Comparison of ENCODE assay signal across 1 cellular context in genomic region chr19:48553676-48554384, GRCh38.
TF ChIP-seq lines count a peak whose summit lies in the region.

No MANE protein-coding gene starts in this region.

TF ChIP-seq in HepG2, 621 proteins besides CTCF, POLR2A, EP300 and RAD21 (continued from another document and continues in another):
- TF ChIP-seq ARID5B (CRISPR knock-in tag; IDR thresholded peaks at IDR 0.05) (peak; percentile 73), ZNF234 (CRISPR knock-in tag; conservative IDR thresholded peaks at IDR 0.05) (no peak), MAX (IDR thresholded peaks at IDR 0.05) (peak; percentile 33; the same call in 1 of the 2 replicates), ZNF512 (CRISPR knock-in tag; IDR thresholded peaks at IDR 0.05) (no peak), HOXA3 (CRISPR knock-in tag; IDR thresholded peaks at IDR 0.05) (peak; percentile 72), SOX6 (IDR thresholded peaks at IDR 0.05) (no peak), SOX6 (CRISPR knock-in tag; IDR thresholded peaks at IDR 0.05) (peak; percentile 24; the same call in 1 of the 2 replicates), ZBTB10 (CRISPR knock-in tag; IDR thresholded peaks at IDR 0.05; ENCODE audit: borderline replicate concordance) (no peak), THRA (CRISPR knock-in tag; IDR thresholded peaks at IDR 0.05; ENCODE audit: borderline replicate concordance) (peak; percentile 81; the same call in 1 of the 2 replicates), PREB (CRISPR knock-in tag; IDR thresholded peaks at IDR 0.05) (no peak), ADNP (CRISPR knock-in tag; IDR thresholded peaks at IDR 0.05) (peak; percentile 60; the same call in 1 of the 2 replicates), ATF1 (CRISPR knock-in tag; IDR thresholded peaks at IDR 0.05) (peak; percentile 26; the same call in 1 of the 2 replicates), ZNF12 (CRISPR knock-in tag; IDR thresholded peaks at IDR 0.05) (0 out of 2 replicates have a peak, but pooled peaks have one; percentile 6), TOE1 (CRISPR knock-in tag; IDR thresholded peaks at IDR 0.05) (no peak), ZFY (CRISPR knock-in tag; IDR thresholded peaks at IDR 0.05) (peak; percentile 30; the same call in 1 of the 2 replicates), SSRP1 (CRISPR knock-in tag; IDR thresholded peaks at IDR 0.05) (no peak), ZNF263 (CRISPR knock-in tag; IDR thresholded peaks at IDR 0.05) (0 out of 2 replicates have a peak, but pooled peaks have one; percentile 31), GATAD2A (CRISPR knock-in tag; IDR thresholded peaks at IDR 0.05) (peak; percentile 80), ZBTB7B (CRISPR knock-in tag; IDR thresholded peaks at IDR 0.05) (peak; percentile 61; the same call in 1 of the 2 replicates), IKZF4 (CRISPR knock-in tag; IDR thresholded peaks at IDR 0.05; ENCODE audit: borderline replicate concordance, low read depth, not compliant biosample characterization) (no peak), CREM (IDR thresholded peaks at IDR 0.05) (0 out of 2 replicates have a peak, but pooled peaks have one; percentile 18), CREM (CRISPR knock-in tag; IDR thresholded peaks at IDR 0.05) (no peak), KLF16 (CRISPR knock-in tag; IDR thresholded peaks at IDR 0.05) (peak in 1 of 2 experiments; percentile 70; a peak in 2 of 4 replicates), ATF2 (CRISPR knock-in tag; IDR thresholded peaks at IDR 0.05) (peak; percentile 70), HMGXB4 (CRISPR knock-in tag; IDR thresholded peaks at IDR 0.05; ENCODE audit: borderline replicate concordance in 1 of 2, low read depth in 1 of 2) (0 out of 4 replicates have a peak, but pooled peaks of 1 of the 2 experiments have one; percentile 31), ATF7-NPFF (CRISPR knock-in tag; IDR thresholded peaks at IDR 0.05; ENCODE audit: low read depth) (0 out of 2 replicates have a peak, but pooled peaks have one; percentile 10), ZNF264 (CRISPR knock-in tag; IDR thresholded peaks at IDR 0.05) (no peak), ZNF768 (CRISPR knock-in tag; IDR thresholded peaks at IDR 0.05) (peak; percentile 100), MIER3 (CRISPR knock-in tag; IDR thresholded peaks at IDR 0.05; ENCODE audit: borderline replicate concordance) (peak; percentile 65; the same call in 1 of the 2 replicates), HDAC2 (CRISPR knock-in tag; IDR thresholded peaks at IDR 0.05) (peak; percentile 51; the same call in 1 of the 2 replicates), ZNF777 (CRISPR knock-in tag; IDR thresholded peaks at IDR 0.05) (peak; percentile 22; the same call in 1 of the 2 replicates), ZGPAT (CRISPR knock-in tag; IDR thresholded peaks at IDR 0.05) (peak; percentile 37; the same call in 1 of the 2 replicates), KDM2A (CRISPR knock-in tag; IDR thresholded peaks at IDR 0.05; ENCODE audit: borderline replicate concordance, low read depth) (0 out of 2 replicates have a peak, but pooled peaks have one; percentile 35), PATZ1 (CRISPR knock-in tag; IDR thresholded peaks at IDR 0.05) (peak; percentile 99), STAG1 (CRISPR knock-in tag; IDR thresholded peaks at IDR 0.05) (no peak), TFDP1 (CRISPR knock-in tag; IDR thresholded peaks at IDR 0.05; ENCODE audit: borderline replicate concordance) (peak; percentile 32; the same call in 1 of the 2 replicates), ZNF740 (CRISPR knock-in tag; IDR thresholded peaks at IDR 0.05) (peak; percentile 76; the same call in 1 of the 2 replicates)
